1 cellular context compared by ENCODE assay signal in genomic region chr6:3139090-3139903, GRCh38.
TF ChIP-seq lines count a peak whose summit lies in the region.

No MANE protein-coding gene starts in this region.

TF ChIP-seq in HepG2, 621 proteins besides CTCF, POLR2A, EP300 and RAD21 (continued from another document and continues in another):
- TF ChIP-seq ZNF460 (CRISPR knock-in tag; IDR thresholded peaks at IDR 0.05; ENCODE audit: borderline replicate concordance), result no peak; the same call in 1 of the 2 replicates
- TF ChIP-seq CENPX (CRISPR knock-in tag; IDR thresholded peaks at IDR 0.05), result no peak
- TF ChIP-seq ZFP36L2 (CRISPR knock-in tag; IDR thresholded peaks at IDR 0.05), result no peak
- peak; percentile 83; the same call in 1 of the 2 replicates for TF ChIP-seq DPF2 (CRISPR knock-in tag; IDR thresholded peaks at IDR 0.05; ENCODE audit: borderline replicate concordance, low read depth)
- no peak; the same call in 1 of the 2 replicates for TF ChIP-seq ZNF761 (CRISPR knock-in tag; conservative IDR thresholded peaks at IDR 0.05)
- peak; percentile 55 for TF ChIP-seq GABPB1 (CRISPR knock-in tag; IDR thresholded peaks at IDR 0.05)
- TF ChIP-seq ZNF333 (CRISPR knock-in tag; IDR thresholded peaks at IDR 0.05; ENCODE audit: borderline replicate concordance), result no peak
- peak; percentile 92 for TF ChIP-seq ZNF614 (CRISPR knock-in tag; IDR thresholded peaks at IDR 0.05; ENCODE audit: borderline replicate concordance)
- no peak for TF ChIP-seq PCBP2 (optimal IDR thresholded peaks at IDR 0.05; ENCODE audit: low read depth, low read length, poor library complexity, severe bottlenecking)
- TF ChIP-seq AHR (CRISPR knock-in tag; IDR thresholded peaks at IDR 0.05), result no peak
- no peak for TF ChIP-seq ZNF549 (CRISPR knock-in tag; IDR thresholded peaks at IDR 0.05)
- TF ChIP-seq GFI1 (CRISPR knock-in tag; IDR thresholded peaks at IDR 0.05; ENCODE audit: borderline replicate concordance), result peak; percentile 63; the same call in 1 of the 2 replicates
- no peak for TF ChIP-seq PRDM15 (CRISPR knock-in tag; IDR thresholded peaks at IDR 0.05)
- TF ChIP-seq, protein P1, sequence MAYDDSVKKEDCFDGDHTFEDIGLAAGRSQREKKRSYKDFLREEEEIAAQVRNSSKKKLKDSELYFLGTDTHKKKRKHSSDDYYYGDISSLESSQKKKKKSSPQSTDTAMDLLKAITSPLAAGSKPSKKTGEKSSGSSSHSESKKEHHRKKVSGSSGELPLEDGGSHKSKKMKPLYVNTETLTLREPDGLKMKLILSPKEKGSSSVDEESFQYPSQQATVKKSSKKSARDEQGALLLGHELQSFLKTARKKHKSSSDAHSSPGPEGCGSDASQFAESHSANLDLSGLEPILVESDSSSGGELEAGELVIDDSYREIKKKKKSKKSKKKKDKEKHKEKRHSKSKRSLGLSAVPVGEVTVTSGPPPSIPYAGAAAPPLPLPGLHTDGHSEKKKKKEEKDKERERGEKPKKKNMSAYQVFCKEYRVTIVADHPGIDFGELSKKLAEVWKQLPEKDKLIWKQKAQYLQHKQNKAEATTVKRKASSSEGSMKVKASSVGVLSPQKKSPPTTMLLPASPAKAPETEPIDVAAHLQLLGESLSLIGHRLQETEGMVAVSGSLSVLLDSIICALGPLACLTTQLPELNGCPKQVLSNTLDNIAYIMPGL (CRISPR knock-in tag; IDR thresholded peaks at IDR 0.05; ENCODE audit: borderline replicate concordance in 1 of 2, low read depth in 1 of 2), result peak; percentile 26 to 74; a peak in 1 of 4 replicates
- peak; percentile 70; the same call in 1 of the 2 replicates for TF ChIP-seq KMT2A (CRISPR knock-in tag; IDR thresholded peaks at IDR 0.05)
- peak; percentile 74; the same call in 1 of the 2 replicates for TF ChIP-seq ZNF747 (CRISPR knock-in tag; IDR thresholded peaks at IDR 0.05; ENCODE audit: borderline replicate concordance)
- TF ChIP-seq ZNF790 (CRISPR knock-in tag; IDR thresholded peaks at IDR 0.05; ENCODE audit: borderline replicate concordance), result no peak
- TF ChIP-seq ZNF224 (CRISPR knock-in tag; IDR thresholded peaks at IDR 0.05), result peak; percentile 51
- no peak for TF ChIP-seq TRIM22 (IDR thresholded peaks at IDR 0.05)
- TF ChIP-seq NR2F1 (CRISPR knock-in tag; IDR thresholded peaks at IDR 0.05), result 0 out of 4 replicates have a peak, but pooled peaks have one; percentile 13 to 20
- no peak for TF ChIP-seq ZFAT (CRISPR knock-in tag; conservative IDR thresholded peaks at IDR 0.05)
- TF ChIP-seq CAMTA2 (CRISPR knock-in tag; IDR thresholded peaks at IDR 0.05; ENCODE audit: borderline replicate concordance), result no peak
- TF ChIP-seq, protein P2, sequence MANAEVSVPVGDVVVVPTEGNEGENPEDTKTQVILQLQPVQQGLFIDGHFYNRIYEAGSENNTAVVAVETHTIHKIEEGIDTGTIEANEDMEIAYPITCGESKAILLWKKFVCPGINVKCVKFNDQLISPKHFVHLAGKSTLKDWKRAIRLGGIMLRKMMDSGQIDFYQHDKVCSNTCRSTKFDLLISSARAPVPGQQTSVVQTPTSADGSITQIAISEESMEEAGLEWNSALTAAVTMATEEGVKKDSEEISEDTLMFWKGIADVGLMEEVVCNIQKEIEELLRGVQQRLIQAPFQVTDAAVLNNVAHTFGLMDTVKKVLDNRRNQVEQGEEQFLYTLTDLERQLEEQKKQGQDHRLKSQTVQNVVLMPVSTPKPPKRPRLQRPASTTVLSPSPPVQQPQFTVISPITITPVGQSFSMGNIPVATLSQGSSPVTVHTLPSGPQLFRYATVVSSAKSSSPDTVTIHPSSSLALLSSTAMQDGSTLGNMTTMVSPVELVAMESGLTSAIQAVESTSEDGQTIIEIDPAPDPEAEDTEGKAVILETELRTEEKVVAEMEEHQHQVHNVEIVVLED (CRISPR knock-in tag; IDR thresholded peaks at IDR 0.05; ENCODE audit: borderline replicate concordance), result peak; percentile 43
- TF ChIP-seq ETV6 (CRISPR knock-in tag; conservative IDR thresholded peaks at IDR 0.05), result peak; percentile 69; the same call in 1 of the 2 replicates
- TF ChIP-seq NRL (CRISPR knock-in tag; IDR thresholded peaks at IDR 0.05; ENCODE audit: borderline replicate concordance), result peak; percentile 92; the same call in 1 of the 2 replicates
- TF ChIP-seq ZBTB7B (CRISPR knock-in tag; IDR thresholded peaks at IDR 0.05), result peak; percentile 68; the same call in 1 of the 2 replicates
- no peak for TF ChIP-seq GABPA (IDR thresholded peaks at IDR 0.05; ENCODE audit: low read depth, low read length)
- peak; percentile 68 for TF ChIP-seq GABPA (CRISPR knock-in tag; IDR thresholded peaks at IDR 0.05; ENCODE audit: low read depth)
- no peak for TF ChIP-seq ZFP62 (CRISPR knock-in tag; IDR thresholded peaks at IDR 0.05)
- TF ChIP-seq ZNF367 (CRISPR knock-in tag; IDR thresholded peaks at IDR 0.05; ENCODE audit: borderline replicate concordance), result no peak
- TF ChIP-seq, protein P3, sequence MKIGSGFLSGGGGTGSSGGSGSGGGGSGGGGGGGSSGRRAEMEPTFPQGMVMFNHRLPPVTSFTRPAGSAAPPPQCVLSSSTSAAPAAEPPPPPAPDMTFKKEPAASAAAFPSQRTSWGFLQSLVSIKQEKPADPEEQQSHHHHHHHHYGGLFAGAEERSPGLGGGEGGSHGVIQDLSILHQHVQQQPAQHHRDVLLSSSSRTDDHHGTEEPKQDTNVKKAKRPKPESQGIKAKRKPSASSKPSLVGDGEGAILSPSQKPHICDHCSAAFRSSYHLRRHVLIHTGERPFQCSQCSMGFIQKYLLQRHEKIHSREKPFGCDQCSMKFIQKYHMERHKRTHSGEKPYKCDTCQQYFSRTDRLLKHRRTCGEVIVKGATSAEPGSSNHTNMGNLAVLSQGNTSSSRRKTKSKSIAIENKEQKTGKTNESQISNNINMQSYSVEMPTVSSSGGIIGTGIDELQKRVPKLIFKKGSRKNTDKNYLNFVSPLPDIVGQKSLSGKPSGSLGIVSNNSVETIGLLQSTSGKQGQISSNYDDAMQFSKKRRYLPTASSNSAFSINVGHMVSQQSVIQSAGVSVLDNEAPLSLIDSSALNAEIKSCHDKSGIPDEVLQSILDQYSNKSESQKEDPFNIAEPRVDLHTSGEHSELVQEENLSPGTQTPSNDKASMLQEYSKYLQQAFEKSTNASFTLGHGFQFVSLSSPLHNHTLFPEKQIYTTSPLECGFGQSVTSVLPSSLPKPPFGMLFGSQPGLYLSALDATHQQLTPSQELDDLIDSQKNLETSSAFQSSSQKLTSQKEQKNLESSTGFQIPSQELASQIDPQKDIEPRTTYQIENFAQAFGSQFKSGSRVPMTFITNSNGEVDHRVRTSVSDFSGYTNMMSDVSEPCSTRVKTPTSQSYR (CRISPR knock-in tag; IDR thresholded peaks at IDR 0.05; ENCODE audit: borderline replicate concordance), result peak; percentile 66; the same call in 1 of the 2 replicates
- TF ChIP-seq, protein P4, sequence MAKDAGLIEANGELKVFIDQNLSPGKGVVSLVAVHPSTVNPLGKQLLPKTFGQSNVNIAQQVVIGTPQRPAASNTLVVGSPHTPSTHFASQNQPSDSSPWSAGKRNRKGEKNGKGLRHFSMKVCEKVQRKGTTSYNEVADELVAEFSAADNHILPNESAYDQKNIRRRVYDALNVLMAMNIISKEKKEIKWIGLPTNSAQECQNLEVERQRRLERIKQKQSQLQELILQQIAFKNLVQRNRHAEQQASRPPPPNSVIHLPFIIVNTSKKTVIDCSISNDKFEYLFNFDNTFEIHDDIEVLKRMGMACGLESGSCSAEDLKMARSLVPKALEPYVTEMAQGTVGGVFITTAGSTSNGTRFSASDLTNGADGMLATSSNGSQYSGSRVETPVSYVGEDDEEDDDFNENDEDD (CRISPR knock-in tag; IDR thresholded peaks at IDR 0.05; ENCODE audit: borderline replicate concordance), result peak; percentile 68; the same call in 1 of the 2 replicates
- no peak for TF ChIP-seq ZNF558 (CRISPR knock-in tag; IDR thresholded peaks at IDR 0.05; ENCODE audit: borderline replicate concordance)
- no peak for TF ChIP-seq ZUFSP (CRISPR knock-in tag; IDR thresholded peaks at IDR 0.05; ENCODE audit: borderline replicate concordance)
- no peak for TF ChIP-seq ZNF563 (CRISPR knock-in tag; IDR thresholded peaks at IDR 0.05)
- peak; percentile 98 for TF ChIP-seq MEF2D (CRISPR knock-in tag; IDR thresholded peaks at IDR 0.05)
- TF ChIP-seq BCL6 (CRISPR knock-in tag; IDR thresholded peaks at IDR 0.05), result peak; percentile 84
- peak; percentile 64; the same call in 1 of the 2 replicates for TF ChIP-seq ZNF317 (CRISPR knock-in tag; IDR thresholded peaks at IDR 0.05)
- TF ChIP-seq, protein P5, sequence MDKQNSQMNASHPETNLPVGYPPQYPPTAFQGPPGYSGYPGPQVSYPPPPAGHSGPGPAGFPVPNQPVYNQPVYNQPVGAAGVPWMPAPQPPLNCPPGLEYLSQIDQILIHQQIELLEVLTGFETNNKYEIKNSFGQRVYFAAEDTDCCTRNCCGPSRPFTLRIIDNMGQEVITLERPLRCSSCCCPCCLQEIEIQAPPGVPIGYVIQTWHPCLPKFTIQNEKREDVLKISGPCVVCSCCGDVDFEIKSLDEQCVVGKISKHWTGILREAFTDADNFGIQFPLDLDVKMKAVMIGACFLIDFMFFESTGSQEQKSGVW (CRISPR knock-in tag; IDR thresholded peaks at IDR 0.05; ENCODE audit: borderline replicate concordance), result no peak
- no peak for TF ChIP-seq RFX5 (IDR thresholded peaks at IDR 0.05; ENCODE audit: low read depth, low read length)
- TF ChIP-seq, protein P6, sequence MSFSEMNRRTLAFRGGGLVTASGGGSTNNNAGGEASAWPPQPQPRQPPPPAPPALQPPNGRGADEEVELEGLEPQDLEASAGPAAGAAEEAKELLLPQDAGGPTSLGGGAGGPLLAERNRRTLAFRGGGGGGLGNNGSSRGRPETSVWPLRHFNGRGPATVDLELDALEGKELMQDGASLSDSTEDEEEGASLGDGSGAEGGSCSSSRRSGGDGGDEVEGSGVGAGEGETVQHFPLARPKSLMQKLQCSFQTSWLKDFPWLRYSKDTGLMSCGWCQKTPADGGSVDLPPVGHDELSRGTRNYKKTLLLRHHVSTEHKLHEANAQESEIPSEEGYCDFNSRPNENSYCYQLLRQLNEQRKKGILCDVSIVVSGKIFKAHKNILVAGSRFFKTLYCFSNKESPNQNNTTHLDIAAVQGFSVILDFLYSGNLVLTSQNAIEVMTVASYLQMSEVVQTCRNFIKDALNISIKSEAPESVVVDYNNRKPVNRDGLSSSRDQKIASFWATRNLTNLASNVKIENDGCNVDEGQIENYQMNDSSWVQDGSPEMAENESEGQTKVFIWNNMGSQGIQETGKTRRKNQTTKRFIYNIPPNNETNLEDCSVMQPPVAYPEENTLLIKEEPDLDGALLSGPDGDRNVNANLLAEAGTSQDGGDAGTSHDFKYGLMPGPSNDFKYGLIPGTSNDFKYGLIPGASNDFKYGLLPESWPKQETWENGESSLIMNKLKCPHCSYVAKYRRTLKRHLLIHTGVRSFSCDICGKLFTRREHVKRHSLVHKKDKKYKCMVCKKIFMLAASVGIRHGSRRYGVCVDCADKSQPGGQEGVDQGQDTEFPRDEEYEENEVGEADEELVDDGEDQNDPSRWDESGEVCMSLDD (CRISPR knock-in tag; IDR thresholded peaks at IDR 0.05; ENCODE audit: borderline replicate concordance), result 0 out of 2 replicates have a peak, but pooled peaks have one; percentile 13
